18 cellular contexts compared by ENCODE assay signal in genomic region chr3:122646146-122646988, GRCh38. TPM values are rescaled to one million over a fixed set of nuclear protein-coding genes. Genes with fewer than 3 reads are reported as not detected.
DNase-seq lines count a peak whose midpoint lies in the region; ATAC-seq and TF ChIP-seq lines count a peak whose summit lies in the region.
"Had no signal": no experiment of that assay in that cellular context is flagged by ENCODE, and none has a peak within 500 bp of the region (broad histone marks: within the 10 kb centered on the region; RNA-seq: fewer than 3 reads in every experiment).

No MANE protein-coding gene starts in this region.

- intact Hi-C loops in Calu3 (cut with micrococcal nuclease; ENCODE audit: unreplicated experiment): no loop called here

- H3K36me3 Mint-ChIP-seq in Calu3 (ENCODE audit: insufficient read depth, unreplicated experiment): no peaks in the 10 kb centered on the region

- H4K8ac ChIP-seq in mesendoderm (ENCODE audit: low read depth, low read length): no peak overlapping the region

- DNase-seq in Calu3 (no peak), left lobe of liver (ENCODE audit: low spot score) (no peak), iPS-NIHi7 (ENCODE audit: extremely low spot score) (no peak), mesendoderm (no peak)
- DNase-seq in Jurkat, Clone E6-1 (ENCODE audit: low read depth, low spot score): peak; percentile 30
- DNase-seq in activated CD4-positive, alpha-beta T cell treated with anti-CD3 and anti-CD28 coated beads, Interleukin-2, amount 50 U/mL, for 48 hours: no peak
- DNase-seq: activated CD4-positive, alpha-beta T cell treated with anti-CD3 and anti-CD28 coated beads for 36 hours; HFFc6; hypothalamus; OCI-M1; stimulated activated naive B cell treated with anti-CD40 and anti-IgM and Interleukin-4, amounts not matched to agents 10 μg/mL and 1 μg/mL and 100 μg/mL, for 72 hours had no signal

- H3K4me1 ChIP-seq in mesendoderm (ENCODE audit: control insufficient read depth, low read depth, low read length): no peaks in the 10 kb centered on the region
- H3K4me1 ChIP-seq: breast epithelium, parathyroid adenoma had no signal

- no peak overlapping the region for H3K4me3 Mint-ChIP-seq in Calu3 (ENCODE audit: low read depth, unreplicated experiment)
- H3K4me3 Mint-ChIP-seq: activated CD4-positive, alpha-beta T cell treated with anti-CD3 and anti-CD28 coated beads for 36 hours; HFFc6 had no signal

- BruUV-seq in Calu3 (replicated peaks; lab: Mats Ljungman, UMichigan): no TSS peak

- no peaks in the 10 kb centered on the region for H3K27me3 Mint-ChIP-seq in Calu3 (ENCODE audit: unreplicated experiment)
- H3K27me3 Mint-ChIP-seq: stimulated activated naive B cell treated with anti-CD40 and anti-IgM and Interleukin-4, amounts not matched to agents 10 μg/mL and 1 μg/mL and 100 μg/mL, for 72 hours had no signal

- peak overlapping the region; percentile 26 for H3K27ac Mint-ChIP-seq in Calu3 (ENCODE audit: unreplicated experiment)
- H3K27ac Mint-ChIP-seq: activated CD4-positive, alpha-beta T cell treated with anti-CD3 and anti-CD28 coated beads for 36 hours; HFFc6; stimulated activated naive B cell treated with anti-CD40 and anti-IgM and Interleukin-4, amounts not matched to agents 10 μg/mL and 1 μg/mL and 100 μg/mL, for 72 hours had no signal

- no peak overlapping the region for H3K56ac ChIP-seq in mesendoderm (ENCODE audit: low read length)

- H3K9me3 Mint-ChIP-seq in Calu3 (ENCODE audit: low read depth, unreplicated experiment): no peaks in the 10 kb centered on the region
- H3K9me3 Mint-ChIP-seq: HFFc6 had no signal

- no peak overlapping the region for H3K27ac ChIP-seq in mesendoderm (ENCODE audit: low read depth, low read length)
- H3K27ac ChIP-seq: breast epithelium, C4-2B, HL-60, parathyroid adenoma had no signal

- H2BK5ac ChIP-seq in mesendoderm (ENCODE audit: low read length): no peak overlapping the region

- H2BK120ac ChIP-seq in mesendoderm (ENCODE audit: low read depth, low read length): no peak overlapping the region

- H3K4me1 Mint-ChIP-seq in Calu3 (ENCODE audit: low read depth, unreplicated experiment): peaks cover 19% of the 10 kb centered on the region

- H3K79me2 ChIP-seq in mesendoderm (ENCODE audit: control insufficient read depth, insufficient read depth, low read length): no peaks in the 10 kb centered on the region
- H3K79me2 ChIP-seq: parathyroid adenoma had no signal

- H3K4ac ChIP-seq in mesendoderm (ENCODE audit: low read depth, low read length): no peak overlapping the region

- no peak overlapping the region for H3K9ac ChIP-seq in mesendoderm (ENCODE audit: low read length)
- H3K9ac ChIP-seq: parathyroid adenoma had no signal

- peak; percentile 63 for ATAC-seq in GM19351 (IDR thresholded peaks at IDR 0.05; ENCODE audit: unreplicated experiment)
- peak; percentile 57 for ATAC-seq in left lobe of liver
- no peak for ATAC-seq in HG02759 (IDR thresholded peaks at IDR 0.05; ENCODE audit: unreplicated experiment)
- ATAC-seq: activated CD4-positive, alpha-beta T cell treated with anti-CD3 and anti-CD28 coated beads for 36 hours had no signal

- peak overlapping the region; percentile 30 for H3K4me3 ChIP-seq in Jurkat, Clone E6-1 (ENCODE audit: low read length)
- H3K4me3 ChIP-seq in mesendoderm (ENCODE audit: low read length): no peak overlapping the region
- H3K4me3 ChIP-seq: breast epithelium, lung had no signal

- no CpG with 5 or more reads among the region's 5 CpGs for WGBS in mesendoderm (ENCODE audit: extremely low coverage, insufficient coverage, low lambda C conversion rate)

- no peaks in the 10 kb centered on the region for H3K79me1 ChIP-seq in mesendoderm (ENCODE audit: low read length)

- CTCF ChIA-PET in Calu3 (lab: Charles Lee): no interaction called here

- no peak overlapping the region for H3K23ac ChIP-seq in mesendoderm (ENCODE audit: low read length)

- H2AK5ac ChIP-seq in mesendoderm (ENCODE audit: low read length): no peak overlapping the region

- no peak overlapping the region for H4K5ac ChIP-seq in mesendoderm (ENCODE audit: low read length)

- no peak for TF ChIP-seq CTCF in Calu3 (IDR thresholded peaks at IDR 0.05; ENCODE audit: unreplicated experiment)

- H3K4me2 ChIP-seq in mesendoderm (ENCODE audit: low read length): no peak overlapping the region

- no peak overlapping the region for H3K18ac ChIP-seq in mesendoderm (ENCODE audit: low read length)

- H2BK15ac ChIP-seq in mesendoderm (replicated peaks; ENCODE audit: low read depth): no peak overlapping the region

- no peaks in the 10 kb centered on the region for H3K27me3 ChIP-seq in mesendoderm (ENCODE audit: insufficient read depth, low read length, poor library complexity)
- H3K27me3 ChIP-seq: breast epithelium had no signal

- H3K36me3 ChIP-seq in mesendoderm (ENCODE audit: control insufficient read depth, insufficient read depth, low read length): no peaks in the 10 kb centered on the region
- H3K36me3 ChIP-seq: breast epithelium had no signal

RNA-seq across cellular contexts. Expression of gene PARP14, which starts 34.3 kb away (rescaled TPM):
- total RNA-seq in Calu3 (2022) (95.5 and 168 TPM in 2 replicates), left lobe of liver (37.5 TPM)
- 7.3 TPM for polyA plus RNA-seq in Jurkat, Clone E6-1 (2012; ENCODE audit: insufficient read depth, insufficient read length)
- 5.2 TPM for polyA plus RNA-seq in mesendoderm (2013, experiment 1 of 2)
- polyA plus RNA-seq in mesendoderm (2013, experiment 2 of 2): 5.0 TPM
